ENCODE assay signal across 8 cellular contexts in genomic region chr17:59329558-59330313, GRCh38. TPM values are rescaled to one million over a fixed set of nuclear protein-coding genes. Genes with fewer than 3 reads are reported as not detected.
DNase-seq lines count a peak whose midpoint lies in the region; ATAC-seq and TF ChIP-seq lines count a peak whose summit lies in the region.

No MANE protein-coding gene starts in this region.

- H2AK5ac ChIP-seq in mesenchymal stem cell (ENCODE audit: low read length, severe bottlenecking) = no peak overlapping the region

- ATAC-seq in HG03135 (IDR thresholded peaks at IDR 0.05; ENCODE audit: unreplicated experiment) = peak; percentile 40
- ATAC-seq in activated CD8-positive, alpha-beta memory T cell treated with anti-CD3 and anti-CD28 coated beads, Interleukin-2, amount 10 ng/mL, durations not matched to agents 7 days and 5 days = peak; percentile 61
- ATAC-seq in stimulated activated naive CD8-positive, alpha-beta T cell treated with anti-CD3 and anti-CD28 coated beads, Interleukin-15, amount 100 ng/mL, for 72 hours = peak; percentile 72
- ATAC-seq in GM21717 (IDR thresholded peaks at IDR 0.05; ENCODE audit: unreplicated experiment) = no peak

- no peak overlapping the region for H2BK120ac ChIP-seq in mesenchymal stem cell (ENCODE audit: low read depth, low read length)

- H3K27ac Mint-ChIP-seq in activated CD8-positive, alpha-beta memory T cell treated with anti-CD3 and anti-CD28 coated beads, Interleukin-2, amount 10 ng/mL, durations not matched to agents 7 days and 5 days = peak overlapping the region; percentile 93
- H3K27ac Mint-ChIP-seq in endothelial cell (ENCODE audit: unreplicated experiment) = peak overlapping the region; percentile 65
- H3K27ac Mint-ChIP-seq in stimulated activated naive CD8-positive, alpha-beta T cell treated with anti-CD3 and anti-CD28 coated beads, Interleukin-15, amount 100 ng/mL, for 72 hours = peak overlapping the region; percentile 71 to 72

- H4K91ac ChIP-seq in mesenchymal stem cell (ENCODE audit: low read length) = no peak overlapping the region

- H3K4me2 ChIP-seq in mesenchymal stem cell (ENCODE audit: low read length, poor library complexity, severe bottlenecking) = no peak overlapping the region

- H3K4me1 Mint-ChIP-seq in activated CD8-positive, alpha-beta memory T cell treated with anti-CD3 and anti-CD28 coated beads, Interleukin-2, amount 10 ng/mL, durations not matched to agents 7 days and 5 days = peaks cover 46% of the 10 kb centered on the region
- peaks cover 58% of the 10 kb centered on the region for H3K4me1 Mint-ChIP-seq in endothelial cell (ENCODE audit: unreplicated experiment)
- peaks cover 67% of the 10 kb centered on the region for H3K4me1 Mint-ChIP-seq in stimulated activated naive CD8-positive, alpha-beta T cell treated with anti-CD3 and anti-CD28 coated beads, Interleukin-15, amount 100 ng/mL, for 72 hours

- CTCF ChIA-PET in activated CD8-positive, alpha-beta memory T cell treated with anti-CD3 and anti-CD28 coated beads, Interleukin-2, amount 10 ng/mL, durations not matched to agents 7 days and 5 days (lab: Charles Lee) = interaction anchor here (0.6 to 6.7 kb wide), 34 partner anchors 9 to 289 kb away, joined by 3 to 205 read pairs (median 4); partner anchors contain the start of gene DHX40

- H3K4me3 ChIP-seq in mesenchymal stem cell (ENCODE audit: insufficient read depth in 1 of 2, low read depth in 1 of 2, low read length in 2 of 2) = peak overlapping the region in 1 of 2 experiments; percentile 19

- H2AFZ ChIP-seq in mesenchymal stem cell (ENCODE audit: low read depth, low read length) = peak overlapping the region; percentile 18

- no peak overlapping the region for H2BK5ac ChIP-seq in mesenchymal stem cell (ENCODE audit: low read depth, low read length, poor library complexity, severe bottlenecking)

- H3K4me1 ChIP-seq in mesenchymal stem cell (ENCODE audit: control insufficient read depth, insufficient read depth, low read depth, low read length) = peaks cover 16% of the 10 kb centered on the region

- WGBS in mesenchymal stem cell = 11% methylated on average over 7 of the region's 8 CpGs

- no peak overlapping the region for H2BK12ac ChIP-seq in mesenchymal stem cell (ENCODE audit: low read length in 2 of 2)

- H3K4me3 Mint-ChIP-seq in activated CD8-positive, alpha-beta memory T cell treated with anti-CD3 and anti-CD28 coated beads, Interleukin-2, amount 10 ng/mL, durations not matched to agents 7 days and 5 days = peak overlapping the region; percentile 38
- H3K4me3 Mint-ChIP-seq in endothelial cell (ENCODE audit: unreplicated experiment) = peak overlapping the region; percentile 85
- H3K4me3 Mint-ChIP-seq in stimulated activated naive CD8-positive, alpha-beta T cell treated with anti-CD3 and anti-CD28 coated beads, Interleukin-15, amount 100 ng/mL, for 72 hours = peak overlapping the region; percentile 30 to 86

- H3K23ac ChIP-seq in mesenchymal stem cell (ENCODE audit: low read length in 2 of 2) = no peak overlapping the region

- H2BK15ac ChIP-seq in mesenchymal stem cell (ENCODE audit: low read depth, poor library complexity, severe bottlenecking) = no peak overlapping the region

- H3K27ac ChIP-seq in mesenchymal stem cell (ENCODE audit: low read length, poor library complexity, severe bottlenecking) = peak overlapping the region; percentile 70

- H3K9ac ChIP-seq in mesenchymal stem cell (ENCODE audit: low read length) = peak overlapping the region; percentile 83

- H3K14ac ChIP-seq in mesenchymal stem cell (ENCODE audit: low read length in 2 of 2) = no peak overlapping the region

- H3K27me3 ChIP-seq in mesenchymal stem cell (ENCODE audit: control insufficient read depth in 1 of 2, insufficient read depth in 1 of 2, low read length in 2 of 2) = peaks cover 0 to 24% of the 10 kb centered on the region in 2 experiments

- no peaks in the 10 kb centered on the region for H3K9me3 ChIP-seq in mesenchymal stem cell (ENCODE audit: control insufficient read depth, low read length)

- peak; percentile 53 for TF ChIP-seq CTCF in endothelial cell (IDR thresholded peaks at IDR 0.05; ENCODE audit: unreplicated experiment)

- DNase-seq in DMS53 treated with DMSO at 0.1 percent for 48 hours (lab: John Stamatoyannopoulos, UW; ENCODE audit: unreplicated experiment) = peak; percentile 72
- DNase-seq in NCI-H82 (lab: John Stamatoyannopoulos, UW) = peak; percentile 85
- DNase-seq in activated CD8-positive, alpha-beta memory T cell treated with anti-CD3 and anti-CD28 coated beads, Interleukin-2, amount 10 ng/mL, durations not matched to agents 7 days and 5 days = peak; percentile 76
- DNase-seq in endothelial cell (ENCODE audit: low spot score) = peak; percentile 59
- DNase-seq in mesenchymal stem cell = peak; percentile 90
- DNase-seq in stimulated activated naive CD8-positive, alpha-beta T cell treated with anti-CD3 and anti-CD28 coated beads, Interleukin-15, amount 100 ng/mL, for 72 hours = peak; percentile 49 to 58

- H3K27me3 Mint-ChIP-seq in activated CD8-positive, alpha-beta memory T cell treated with anti-CD3 and anti-CD28 coated beads, Interleukin-2, amount 10 ng/mL, durations not matched to agents 7 days and 5 days = no peaks in the 10 kb centered on the region
- H3K27me3 Mint-ChIP-seq in endothelial cell (ENCODE audit: unreplicated experiment) = peaks cover 10% of the 10 kb centered on the region
- no peaks in the 10 kb centered on the region for H3K27me3 Mint-ChIP-seq in stimulated activated naive CD8-positive, alpha-beta T cell treated with anti-CD3 and anti-CD28 coated beads, Interleukin-15, amount 100 ng/mL, for 72 hours

- H3K18ac ChIP-seq in mesenchymal stem cell (ENCODE audit: low read depth in 1 of 2, low read length in 2 of 2) = no peak overlapping the region

- H3K79me1 ChIP-seq in mesenchymal stem cell (replicated peaks; ENCODE audit: low read length, poor library complexity, severe bottlenecking) = peaks cover 7% of the 10 kb centered on the region

- no peaks in the 10 kb centered on the region for H3K9me3 Mint-ChIP-seq in activated CD8-positive, alpha-beta memory T cell treated with anti-CD3 and anti-CD28 coated beads, Interleukin-2, amount 10 ng/mL, durations not matched to agents 7 days and 5 days (ENCODE audit: low read depth)
- H3K9me3 Mint-ChIP-seq in endothelial cell (ENCODE audit: unreplicated experiment) = no peaks in the 10 kb centered on the region
- no peaks in the 10 kb centered on the region for H3K9me3 Mint-ChIP-seq in stimulated activated naive CD8-positive, alpha-beta T cell treated with anti-CD3 and anti-CD28 coated beads, Interleukin-15, amount 100 ng/mL, for 72 hours

- H3K4ac ChIP-seq in mesenchymal stem cell (ENCODE audit: low read depth in 1 of 2, low read length in 2 of 2) = no peak overlapping the region

- no peaks in the 10 kb centered on the region for H3K36me3 Mint-ChIP-seq in activated CD8-positive, alpha-beta memory T cell treated with anti-CD3 and anti-CD28 coated beads, Interleukin-2, amount 10 ng/mL, durations not matched to agents 7 days and 5 days
- peaks cover 9% of the 10 kb centered on the region for H3K36me3 Mint-ChIP-seq in endothelial cell (ENCODE audit: low read depth, unreplicated experiment)

- no peaks in the 10 kb centered on the region for H3K36me3 ChIP-seq in mesenchymal stem cell (ENCODE audit: control insufficient read depth in 1 of 2, insufficient read depth in 2 of 2, low read depth in 1 of 2, low read length in 2 of 2)

- no peak overlapping the region for H4K8ac ChIP-seq in mesenchymal stem cell (ENCODE audit: low read length)

RNA-seq across cellular contexts. Expression of gene YPEL2, which starts 1.7 kb away (rescaled TPM):
- 10 to 100 TPM in 1 of 2 experiments, 1 to 10 TPM in 1; 9.9 to 12.3 TPM for total RNA-seq in activated CD8-positive, alpha-beta memory T cell treated with anti-CD3 and anti-CD28 coated beads, Interleukin-2, amount 10 ng/mL, durations not matched to agents 7 days and 5 days
- 16.7 TPM for total RNA-seq in endothelial cell (ENCODE audit: unreplicated experiment)
- polyA plus RNA-seq in mesenchymal stem cell (2013, experiment 1 of 2) = 10.5 TPM
- 10.8 TPM for polyA plus RNA-seq in mesenchymal stem cell (2013, experiment 2 of 2)
